In genomic region chr11:107696140-107696539, GRCh38 we compare ENCODE assay signal across 10 cellular contexts. TPM values are rescaled to one million over a fixed set of nuclear protein-coding genes. Genes with fewer than 3 reads are reported as not detected.
A peak's percentile ranks its signal among the peaks of the same experiment; 100 is the strongest.
DNase-seq lines count a peak whose midpoint lies in the region; ATAC-seq and TF ChIP-seq lines count a peak whose summit lies in the region.
"Had no signal": no experiment of that assay in that cellular context is flagged by ENCODE, and none has a peak within 500 bp of the region (broad histone marks: within the 10 kb centered on the region; RNA-seq: fewer than 3 reads in every experiment).

No MANE protein-coding gene starts in this region.

- H3K4me3 ChIP-seq in smooth muscle cell, result no peak overlapping the region
- H3K4me3 ChIP-seq: SK-N-MC had no signal

- ATAC-seq in GM19397 (IDR thresholded peaks at IDR 0.05; ENCODE audit: unreplicated experiment) (no peak), GM18858 (IDR thresholded peaks at IDR 0.05; ENCODE audit: unreplicated experiment) (no peak)

- no peaks in the 10 kb centered on the region for H3K79me2 ChIP-seq in smooth muscle cell (ENCODE audit: low read depth)

- H3K9me3 ChIP-seq in smooth muscle cell (replicated peaks; ENCODE audit: low read depth), result no peaks in the 10 kb centered on the region

- H3K9ac ChIP-seq in smooth muscle cell (ENCODE audit: low read depth), result no peak overlapping the region

- H2AFZ ChIP-seq in smooth muscle cell (ENCODE audit: low read depth), result no peak overlapping the region

- H3K27ac ChIP-seq in smooth muscle cell (ENCODE audit: low read depth), result peak overlapping the region; percentile 86
- H3K27ac ChIP-seq: 22Rv1, SK-N-MC had no signal

- peak overlapping the region; percentile 14 for H3K4me2 ChIP-seq in smooth muscle cell

- WGBS in smooth muscle cell (ENCODE audit: low lambda C conversion rate), result 4% methylated on average over 1 of the region's 1 CpG

- peak; percentile 3 for DNase-seq in NCI-H2171 treated with DMSO at 0.1 percent for 48 hours (lab: John Stamatoyannopoulos, UW)
- DNase-seq in NCI-H2171 (lab: John Stamatoyannopoulos, UW), result no peak
- DNase-seq in SW480 (ENCODE audit: low spot score), result peak; percentile 24
- peak; percentile 52 for DNase-seq in foreskin melanocyte
- no peak for DNase-seq in smooth muscle cell (lab: John Stamatoyannopoulos, UW; ENCODE audit: unreplicated experiment)
- no peak for DNase-seq in AML-193 (lab: John Stamatoyannopoulos, UW)

- peaks cover 5% of the 10 kb centered on the region for H3F3A ChIP-seq in smooth muscle cell (ENCODE audit: low read depth)

- no peaks in the 10 kb centered on the region for H3K36me3 ChIP-seq in smooth muscle cell (ENCODE audit: low read depth)

- no peaks in the 10 kb centered on the region for H3K27me3 ChIP-seq in smooth muscle cell (ENCODE audit: low read depth)

- TF ChIP-seq CTCF in smooth muscle cell (IDR thresholded peaks at IDR 0.05; ENCODE audit: borderline replicate concordance, insufficient read depth, poor library complexity, severe bottlenecking), result no peak

- H4K20me1 ChIP-seq in smooth muscle cell (ENCODE audit: low read depth), result no peaks in the 10 kb centered on the region

- peaks cover 8% of the 10 kb centered on the region for H3K4me1 ChIP-seq in smooth muscle cell (ENCODE audit: low read depth)

RNA-seq across cellular contexts. Expression of gene SLN, which starts 15.7 kb away (rescaled TPM):
- not detected in 2 replicates for total RNA-seq in smooth muscle cell
- polyA plus RNA-seq in smooth muscle cell, result 0.82 TPM in 1 of 2 replicates, not detected in the other

Comparison
In these comparisons a context has a peak if more than half of its experiments do, and no peak if none do; other contexts are left out.
1. DNase-seq: peak in NCI-H2171 treated with DMSO at 0.1 percent for 48 hours (single experiment), SW480 (single experiment) and foreskin melanocyte (single experiment); none in NCI-H2171 (single experiment), smooth muscle cell (single experiment) and AML-193 (0 of 2).